8 cellular contexts compared by ENCODE assay signal in genomic region chr16:66603537-66604375, GRCh38. TPM values are rescaled to one million over a fixed set of nuclear protein-coding genes. Genes with fewer than 3 reads are reported as not detected.
DNase-seq lines count a peak whose midpoint lies in the region; ATAC-seq and TF ChIP-seq lines count a peak whose summit lies in the region.

No MANE protein-coding gene starts in this region.

- H3K27ac Mint-ChIP-seq in CD4-positive, alpha-beta T cell: peak overlapping the region; percentile 89
- H3K27ac Mint-ChIP-seq in HFFc6: peak overlapping the region; percentile 69

- H3K4me3 Mint-ChIP-seq in CD4-positive, alpha-beta T cell: peak overlapping the region; percentile 95
- H3K4me3 Mint-ChIP-seq in HFFc6: peak overlapping the region; percentile 87

- peaks cover 18% of the 10 kb centered on the region for H3K36me3 Mint-ChIP-seq in CD4-positive, alpha-beta T cell (ENCODE audit: low read depth)
- H3K36me3 Mint-ChIP-seq in HFFc6 (ENCODE audit: low read depth): peaks cover 8% of the 10 kb centered on the region

- DNase-seq in CD4-positive, alpha-beta T cell: peak; percentile 59 to 87 (median 73)
- peak; percentile 28 for DNase-seq in HFFc6
- DNase-seq in RPMI8226: peak; percentile 79
- peak; percentile 52 for DNase-seq in activated T-helper 9 cell treated with anti-CD3 and anti-CD28 coated beads, Interleukin-2, amount 50 U/mL, for 16 hours (ENCODE audit: low read depth)
- DNase-seq in head of caudate nucleus: peak in 33 of 42 donors; percentile 19 to 70 (median 45)
- peak; percentile 42 for DNase-seq in prostate gland (ENCODE audit: low spot score)
- peak; percentile 64 to 73 for DNase-seq in uterus

- H3K36me3 ChIP-seq in prostate gland (no peaks in the 10 kb centered on the region), uterus (no peaks in the 10 kb centered on the region)

- POLR2A ChIA-PET in CD4-positive, alpha-beta T cell (lab: Charles Lee): interaction anchor here (0.6 to 2.7 kb wide), 18 partner anchors 14 to 227 kb away, joined by 3 to 40 read pairs (median 6); partner anchors contain the start of genes CKLF, CMTM2, CMTM4 and NAE1

- H3K4me1 ChIP-seq in prostate gland (replicated peaks) (peaks cover 6% of the 10 kb centered on the region), uterus (no peaks in the 10 kb centered on the region)

- CTCF ChIA-PET in CD4-positive, alpha-beta T cell (lab: Charles Lee): interaction anchor here (0.6 to 2.6 kb wide), 8 partner anchors 14 to 197 kb away, joined by 3 to 17 read pairs (median 4); no protein-coding TSS in a partner anchor

- TF ChIP-seq CTCF in CD4-positive, alpha-beta T cell (IDR thresholded peaks at IDR 0.05): no peak
- TF ChIP-seq CTCF in HFFc6 (IDR thresholded peaks at IDR 0.05) (no peak), prostate gland (IDR thresholded peaks at IDR 0.05) (no peak), uterus (IDR thresholded peaks at IDR 0.05) (no peak)

- H3K9me3 Mint-ChIP-seq in CD4-positive, alpha-beta T cell: no peaks in the 10 kb centered on the region
- H3K9me3 Mint-ChIP-seq in HFFc6: peaks cover 4% of the 10 kb centered on the region; the same call in 1 of the 2 replicates

- no peaks in the 10 kb centered on the region for H3K27me3 Mint-ChIP-seq in CD4-positive, alpha-beta T cell
- peaks cover 6% of the 10 kb centered on the region for H3K27me3 Mint-ChIP-seq in HFFc6 (ENCODE audit: insufficient read depth)

- H3K4me1 Mint-ChIP-seq in CD4-positive, alpha-beta T cell (ENCODE audit: low read depth): peaks cover 62% of the 10 kb centered on the region
- peaks cover 26% of the 10 kb centered on the region for H3K4me1 Mint-ChIP-seq in HFFc6 (ENCODE audit: low read depth)

- TF ChIP-seq POLR2A in prostate gland (IDR thresholded peaks at IDR 0.05) (no peak), uterus (IDR thresholded peaks at IDR 0.05) (no peak)

- WGBS in prostate gland: 10% methylated on average over 32 of the region's 32 CpGs

- no peaks in the 10 kb centered on the region for H3K27me3 ChIP-seq in CD4-positive, alpha-beta T cell (ENCODE audit: control insufficient read depth, insufficient read depth, low read length)
- H3K27me3 ChIP-seq in prostate gland (replicated peaks; ENCODE audit: insufficient read depth): no peaks in the 10 kb centered on the region
- no peaks in the 10 kb centered on the region for H3K27me3 ChIP-seq in uterus

- intact Hi-C loops in CD4-positive, alpha-beta T cell (cut with DNase I, micrococcal nuclease): loop anchor here (1.0 to 2.0 kb wide), 6 partner anchors 13 to 195 kb away; partner anchors contain the start of gene CKLF (in 1 of the 2)
- intact Hi-C loops in head of caudate nucleus (cut with DNase I) (loop anchor here (5.0 to 10.0 kb wide), 3 partner anchors 111 to 261 kb away; no protein-coding TSS in a partner anchor), prostate gland (cut with DNase I) (loop anchor here (2.0 kb wide), 1 partner anchor 197 kb away; no protein-coding TSS in a partner anchor), uterus (cut with DNase I; ENCODE audit: low total_unique reads) (loop anchor here (10.0 kb wide), 1 partner anchor 199 kb away; no protein-coding TSS in a partner anchor)

- H3K9me3 ChIP-seq in CD4-positive, alpha-beta T cell (ENCODE audit: control insufficient read depth, low read length): peaks cover 4% of the 10 kb centered on the region
- H3K9me3 ChIP-seq in prostate gland (no peaks in the 10 kb centered on the region), uterus (no peaks in the 10 kb centered on the region)

- H3K4me3 ChIP-seq in prostate gland (peak overlapping the region; percentile 73 to 76), uterus (peak overlapping the region; percentile 67 to 80)

- peak; percentile 77 for ATAC-seq in CD4-positive, alpha-beta T cell (ENCODE audit: poor library complexity)
- ATAC-seq in HG03565 (IDR thresholded peaks at IDR 0.05; ENCODE audit: unreplicated experiment): no peak

- H3K27ac ChIP-seq in CD4-positive, alpha-beta T cell (ENCODE audit: low read depth, low read length): peak overlapping the region; percentile 74
- H3K27ac ChIP-seq in prostate gland (peak overlapping the region; percentile 81 to 86), uterus (peak overlapping the region; percentile 94 to 96)

RNA-seq across cellular contexts. Expression of gene CMTM3, which starts 0.7 kb away (rescaled TPM):
- 10 to 100 TPM; 46.3 to 49.3 TPM for total RNA-seq in CD4-positive, alpha-beta T cell
- total RNA-seq in HFFc6 (2021; fragmentation: NEBNext Ultra II Directional; extraction: Animal tissue kit (Norgen Biotek cat#: 25700)): 10 to 100 TPM; 26.3 to 35.6 (median 28.0) TPM
- 100 to 1,000 TPM in 1 of 2 donors, 10 to 100 TPM in 1; 10.7 to 133 TPM for total RNA-seq in prostate gland
- total RNA-seq in uterus: 10 to 100 TPM; 42.6 to 67.9 (median 56.2) TPM

RNA-seq across cellular contexts. Expression of gene CMTM2, which starts 24.5 kb away (rescaled TPM):
- not detected for total RNA-seq in CD4-positive, alpha-beta T cell
- total RNA-seq in HFFc6 (2021; fragmentation: NEBNext Ultra II Directional; extraction: Animal tissue kit (Norgen Biotek cat#: 25700)): not detected
- total RNA-seq in prostate gland (10 to 100 TPM in 1 of 2 donors, not detected in 1; 62.9 TPM), uterus (1 to 10 TPM in 1 of 4 donors, not detected in 3; 1.2 TPM)

RNA-seq across cellular contexts. Expression of gene CMTM1, which starts 37.5 kb away (rescaled TPM):
- 1 to 10 TPM in 1 of 2 experiments, under 1 TPM in 1; 0.66 to 1.1 TPM for total RNA-seq in CD4-positive, alpha-beta T cell
- total RNA-seq in HFFc6 (2021; fragmentation: NEBNext Ultra II Directional; extraction: Animal tissue kit (Norgen Biotek cat#: 25700)): 1 to 10 TPM; 4.2 to 5.5 (median 4.9) TPM
- total RNA-seq in prostate gland (1 to 10 TPM; 1.5 to 2.6 TPM), uterus (1 to 10 TPM in 2 of 4 donors, not detected in 2; 5.0 to 5.3 TPM)

RNA-seq across cellular contexts. Expression of gene CKLF, which starts 51.4 kb away (rescaled TPM):
- 10 to 100 TPM; 10.6 to 14.1 TPM for total RNA-seq in CD4-positive, alpha-beta T cell
- total RNA-seq in HFFc6 (2021; fragmentation: NEBNext Ultra II Directional; extraction: Animal tissue kit (Norgen Biotek cat#: 25700)): 10 to 100 TPM; 44.7 to 61.4 (median 56.8) TPM
- total RNA-seq in prostate gland (10 to 100 TPM; 20.5 to 28.3 TPM), uterus (100 to 1,000 TPM in 1 of 4 donors, 10 to 100 TPM in 3; 31.3 to 118 (median 68.6) TPM)

RNA-seq across cellular contexts. Expression of gene TK2, which starts 53.8 kb away (rescaled TPM):
- 1 to 10 TPM; 3.6 to 5.1 TPM for total RNA-seq in CD4-positive, alpha-beta T cell
- total RNA-seq in HFFc6 (2021; fragmentation: NEBNext Ultra II Directional; extraction: Animal tissue kit (Norgen Biotek cat#: 25700)): 10 to 100 TPM; 29.1 to 43.8 (median 32.6) TPM
- total RNA-seq in prostate gland: 10 to 100 TPM; 28.1 to 45.9 TPM
- total RNA-seq in uterus: 10 to 100 TPM; 13.6 to 52.6 (median 39.2) TPM

Comparison
In these comparisons a context has a peak if more than half of its experiments do, and no peak if none do; other contexts are left out.
1. DNase-seq: peak in every context shown above with its lines; median percentile 79 in RPMI8226; 73 in CD4-positive, alpha-beta T cell; 68 in uterus; 52 in activated T-helper 9 cell treated with anti-CD3 and anti-CD28 coated beads, Interleukin-2, amount 50 U/mL, for 16 hours; 45 in head of caudate nucleus; 42 in prostate gland; 28 in HFFc6.